Comparison of ENCODE assay signal across 32 cellular contexts in the genomic region with DNA sequence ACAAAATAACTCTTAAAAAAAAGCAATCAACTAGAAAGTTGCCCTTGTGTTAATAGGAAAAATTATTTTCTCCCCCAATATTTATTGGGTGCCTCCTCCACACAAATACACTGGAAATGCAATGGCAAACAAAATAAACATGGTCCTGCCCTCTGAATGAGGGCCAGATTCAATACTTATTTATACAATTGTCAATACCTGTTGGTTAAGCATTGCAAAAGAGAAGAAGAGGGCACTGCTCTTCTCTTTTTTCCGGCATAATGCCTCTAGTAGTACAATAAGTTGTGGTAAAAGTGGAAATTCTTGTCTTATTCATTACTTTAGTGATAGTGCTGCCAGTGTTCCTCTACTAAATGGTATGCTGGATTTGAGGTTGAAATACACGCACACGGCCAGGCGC.
"Had no signal": no experiment of that assay in that cellular context is flagged by ENCODE, and none has a peak within 500 bp of the region (broad histone marks: within the 10 kb centered on the region; RNA-seq: fewer than 3 reads in every experiment).

No MANE protein-coding gene starts in this region.

- H3K36me3 ChIP-seq: adrenal gland, ascending aorta, cardiac muscle cell had no signal

- H3K4me1 ChIP-seq: adrenal gland, ascending aorta had no signal

- ATAC-seq: activated CD8-positive, alpha-beta T cell treated with anti-CD3 and anti-CD28 coated beads for 36 hours; activated naive CD4-positive, alpha-beta T cell treated with anti-CD3 and anti-CD28 coated beads, Interleukin-2, amount 50 U/mL, for 72 hours; activated T-cell treated with anti-CD3 and anti-CD28 coated beads, Interleukin-2, amount 50 U/mL, for 4 hours; activated T-cell treated with anti-CD3 and anti-CD28 coated beads, Interleukin-2, amount 50 U/mL, for 72 hours; activated T-helper 17 cell treated with anti-CD3 and anti-CD28 coated beads, Interleukin-2, amount 50 U/mL, for 72 hours had no signal

- H3K27me3 ChIP-seq: adrenal gland, ascending aorta, cardiac muscle cell had no signal

- DNase-seq: activated B cell treated with CpG ODN at 0.5 μM for 24 hours; activated CD4-positive, alpha-beta memory T cell treated with anti-CD3 and anti-CD28 coated beads for 36 hours; activated CD4-positive, alpha-beta T cell treated with anti-CD3 and anti-CD28 coated beads for 4 hours; activated CD4-positive, alpha-beta T cell treated with anti-CD3 and anti-CD28 coated beads, Interleukin-2, amount 50 U/mL, for 1 hour; activated CD4-positive, alpha-beta T cell treated with anti-CD3 and anti-CD28 coated beads, Interleukin-2, amount 50 U/mL, for 4 hours; activated CD4-positive, CD25-positive, alpha-beta regulatory T cell treated with anti-CD3 and anti-CD28 coated beads, Interleukin-2, amount 50 U/mL, for 72 hours; activated CD8-positive, alpha-beta memory T cell treated with anti-CD3 and anti-CD28 coated beads, Interleukin-2, amount 50 U/mL, for 4 hours; activated CD8-positive, alpha-beta T cell treated with anti-CD3 and anti-CD28 coated beads for 36 hours; activated effector memory CD4-positive, alpha-beta T cell treated with anti-CD3 and anti-CD28 coated beads, Interleukin-2, amount 50 U/mL, for 16 hours; activated gamma-delta T cell treated with Interleukin-2 at 50 U/mL for 16 hours; activated naive CD4-positive, alpha-beta T cell; activated naive CD4-positive, alpha-beta T cell treated with anti-CD3 and anti-CD28 coated beads for 36 hours; activated naive CD4-positive, alpha-beta T cell treated with anti-CD3 and anti-CD28 coated beads, Interleukin-2, amount 50 U/mL, for 16 hours; activated naive CD8-positive, alpha-beta T cell treated with anti-CD3 and anti-CD28 coated beads for 36 hours; activated T-cell treated with anti-CD3 and anti-CD28 coated beads for 4 hours; activated T-cell treated with anti-CD3 and anti-CD28 coated beads, Interleukin-2, amount 50 U/mL, for 1 hour; activated T-cell treated with anti-CD3 and anti-CD28 coated beads, Interleukin-2, amount 50 U/mL, for 4 hours; activated T-cell treated with anti-CD3 and anti-CD28 coated beads, Interleukin-2, amount 50 U/mL, for 72 hours; adrenal gland; amniotic stem cell; caudate nucleus; cerebellar nuclear complex; T-helper 1 cell; T-helper 2 cell; T-helper 9 cell had no signal

- H3K9me3 ChIP-seq: adrenal gland had no signal

- H3K4me3 ChIP-seq: adrenal gland, ascending aorta, cardiac muscle cell had no signal

- FAIRE-seq: bronchial epithelial cell, TTC549 had no signal

- H3K27ac ChIP-seq: adrenal gland, ascending aorta, cardiac muscle cell, VCaP had no signal
